ENCODE assay signal across 21 cellular contexts in the genomic region with DNA sequence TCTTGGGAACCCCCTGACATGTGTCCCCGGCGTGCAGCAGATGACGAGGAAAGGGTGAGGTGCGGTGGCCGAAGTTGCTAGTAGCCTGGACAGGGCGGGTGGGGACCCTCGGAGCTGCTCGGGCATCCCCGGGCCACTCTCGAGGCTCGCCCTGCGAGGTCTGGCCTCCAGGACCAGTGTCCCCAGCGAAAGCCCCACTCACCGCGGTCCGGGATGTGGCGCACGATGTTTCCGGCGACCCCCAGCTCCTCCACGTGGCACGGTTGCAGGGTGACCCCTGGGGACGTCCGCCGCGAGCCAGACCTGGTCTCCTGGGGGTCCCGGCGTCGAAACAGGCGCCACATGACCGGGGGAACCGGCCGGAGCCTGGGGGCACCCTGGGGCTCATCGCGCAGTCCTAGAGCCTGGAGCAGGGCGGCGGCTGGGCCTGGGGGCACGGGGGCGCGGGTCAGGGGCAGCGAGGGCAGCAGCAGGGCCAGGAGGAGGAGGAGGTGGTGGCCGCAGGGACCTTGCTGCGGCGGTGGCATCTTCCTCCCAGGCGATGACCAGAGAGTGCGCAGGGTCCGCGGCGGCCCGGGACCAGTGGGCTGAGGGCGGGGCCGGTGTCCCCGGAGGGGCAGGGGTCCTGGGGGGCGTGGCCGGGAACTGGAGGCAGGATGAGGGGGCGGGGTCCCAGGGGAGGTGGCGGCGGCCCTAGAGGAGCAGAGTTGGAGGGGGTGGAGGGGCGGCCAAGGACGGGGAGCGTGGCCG. TPM values are rescaled to one million over a fixed set of nuclear protein-coding genes. Genes with fewer than 3 reads are reported as not detected.
DNase-seq lines count a peak whose midpoint lies in the region; ATAC-seq and TF ChIP-seq lines count a peak whose summit lies in the region.
"Had no signal": no experiment of that assay in that cellular context is flagged by ENCODE, and none has a peak within 500 bp of the region (broad histone marks: within the 10 kb centered on the region; RNA-seq: fewer than 3 reads in every experiment).

No MANE protein-coding gene starts in this region.

- H3F3A ChIP-seq in GM23338 (replicated peaks; ENCODE audit: low read depth): peaks cover 26% of the 10 kb centered on the region

- no peak for TF ChIP-seq CTCF in GM23338 (conservative IDR thresholded peaks at IDR 0.05; ENCODE audit: low read depth in 2 of 2)
- TF ChIP-seq CTCF in WTC11 (IDR thresholded peaks at IDR 0.05): no peak
- TF ChIP-seq CTCF in spleen (IDR thresholded peaks at IDR 0.05 in 8 of 11, conservative IDR thresholded peaks at IDR 0.05 in 3 of 11): no peak
- TF ChIP-seq CTCF in sigmoid colon (IDR thresholded peaks at IDR 0.05): no peak

- ATAC-seq in GM23338 (peak; percentile 47), WTC11 (peak; percentile 62)

- H3K4me3 Mint-ChIP-seq in GM23338: no peak overlapping the region; the same call in 2 of the 3 replicates
- no peak overlapping the region for H3K4me3 Mint-ChIP-seq in WTC11
- H3K4me3 Mint-ChIP-seq: HFFc6 had no signal

- CTCF ChIA-PET in WTC11 (lab: Charles Lee): interaction anchor here (1.3 to 1.5 kb wide), 3 partner anchors 23 to 97 kb away, joined by 3 to 9 read pairs (median 9); partner anchors contain the start of gene CERS1

- no peaks in the 10 kb centered on the region for H3K79me2 ChIP-seq in GM23338 (replicated peaks; ENCODE audit: insufficient read depth)

- TF ChIP-seq POLR2A in spleen (IDR thresholded peaks at IDR 0.05) (no peak), sigmoid colon (IDR thresholded peaks at IDR 0.05) (no peak)

- H3K36me3 Mint-ChIP-seq in GM23338 (ENCODE audit: low read depth): peaks cover 27% of the 10 kb centered on the region
- peaks cover 8% of the 10 kb centered on the region; the same call in 1 of the 2 replicates for H3K36me3 Mint-ChIP-seq in WTC11

- DNase-seq in GM23338 (ENCODE audit: low spot score): peak; percentile 88
- peak; percentile 83 for DNase-seq in WTC11 (ENCODE audit: low spot score)
- peak; percentile 81 for DNase-seq in iPS-NIHi11 (ENCODE audit: low spot score)
- peak; percentile 74 for DNase-seq in spleen
- DNase-seq in hypothalamus (lab: John Stamatoyannopoulos, UW): no peak
- no peak for DNase-seq in sigmoid colon
- no peak for DNase-seq in amygdala (lab: John Stamatoyannopoulos, UW)
- DNase-seq: ACHN; AML-193; CD4-positive, alpha-beta T cell; DMS79; GM23248; HFFc6; MV-4-11; NCI-H1417 treated with DMSO at 0.1 percent for 48 hours; NCI-H2029; NCI-H2171; NCI-H446; NCI-H69; SIG-M5 had no signal

- H3K36me3 ChIP-seq in GM23338 (ENCODE audit: insufficient read depth) (no peaks in the 10 kb centered on the region), spleen (peaks cover 9 to 38% (median 35%) of the 10 kb centered on the region in 6 donors), sigmoid colon (peaks cover 10 to 33% (median 30%) of the 10 kb centered on the region in 4 donors)

- no peaks in the 10 kb centered on the region; the same call in 1 of the 3 replicates for H3K9me3 Mint-ChIP-seq in GM23338
- no peaks in the 10 kb centered on the region for H3K9me3 Mint-ChIP-seq in WTC11
- H3K9me3 Mint-ChIP-seq: CD4-positive, alpha-beta T cell; HFFc6 had no signal

- peaks cover 5% of the 10 kb centered on the region; the same call in 1 of the 2 replicates for H3K4me1 ChIP-seq in GM23338 (ENCODE audit: insufficient read depth)
- peaks cover 10 to 47% (median 33%) of the 10 kb centered on the region in 6 donors for H3K4me1 ChIP-seq in spleen
- H3K4me1 ChIP-seq in sigmoid colon: peaks cover 0 to 24% (median 19%) of the 10 kb centered on the region in 4 donors

- peak overlapping the region; percentile 57 for H3K4me3 ChIP-seq in GM23338
- peak overlapping the region in 1 of 8 donors; percentile 35 for H3K4me3 ChIP-seq in spleen
- no peak overlapping the region for H3K4me3 ChIP-seq in sigmoid colon
- H3K4me3 ChIP-seq: GM23248 had no signal

- H3K27me3 ChIP-seq in GM23338 (ENCODE audit: insufficient read depth): peaks cover 33% of the 10 kb centered on the region
- peaks cover 0 to 24% (median 13%) of the 10 kb centered on the region in 7 donors for H3K27me3 ChIP-seq in spleen (replicated peaks in 1 of 7)
- peaks cover 14 to 31% (median 16%) of the 10 kb centered on the region in 3 donors for H3K27me3 ChIP-seq in sigmoid colon

- no peak overlapping the region for H3K27ac Mint-ChIP-seq in GM23338
- no peak overlapping the region for H3K27ac Mint-ChIP-seq in WTC11
- H3K27ac Mint-ChIP-seq: CD4-positive, alpha-beta T cell had no signal

- H3K4me1 Mint-ChIP-seq in GM23338 (peaks cover 9% of the 10 kb centered on the region; the same call in 2 of the 3 replicates), WTC11 (peaks cover 14% of the 10 kb centered on the region)

- H3K27ac ChIP-seq in GM23338 (ENCODE audit: low read depth): no peak overlapping the region
- no peak overlapping the region for H3K27ac ChIP-seq in spleen
- no peak overlapping the region for H3K27ac ChIP-seq in sigmoid colon
- H3K27ac ChIP-seq: GM23248 had no signal

- H2AFZ ChIP-seq in GM23338: no peak overlapping the region
- H2AFZ ChIP-seq: GM23248 had no signal

- 8 to 21% (median 11%) methylated on average over 26 to 62 of the region's 62 CpGs for WGBS in spleen, 5 donors
- 10 to 40% methylated on average over 62 of the region's 62 CpGs for WGBS in sigmoid colon, 2 donors

- H3K9me2 ChIP-seq in GM23338 (ENCODE audit: insufficient read depth): no peaks in the 10 kb centered on the region

- H4K20me1 ChIP-seq in GM23338 (replicated peaks; ENCODE audit: insufficient read depth): peaks cover 14% of the 10 kb centered on the region

- no peak for TF ChIP-seq EP300 in sigmoid colon (IDR thresholded peaks at IDR 0.05)

- H3K4me2 ChIP-seq in GM23338: peak overlapping the region; percentile 84

- POLR2A ChIA-PET in WTC11 (lab: Charles Lee): no interaction called here

- H3K9me3 ChIP-seq in spleen: no peaks in the 10 kb centered on the region
- no peaks in the 10 kb centered on the region for H3K9me3 ChIP-seq in sigmoid colon

- intact Hi-C loops in spleen (cut with DNase I; ENCODE audit: low total_unique reads): no loop called here
- intact Hi-C loops in sigmoid colon (cut with DNase I): no loop called here

- H3K27me3 Mint-ChIP-seq in GM23338 (ENCODE audit: insufficient read depth, low read depth, poor library complexity) (peaks cover 29% of the 10 kb centered on the region), WTC11 (ENCODE audit: low read depth) (peaks cover 26% of the 10 kb centered on the region)

TF ChIP-seq in GM23338, 12 proteins besides CTCF, POLR2A, EP300 and RAD21:
- TF ChIP-seq STAT1 (IDR thresholded peaks at IDR 0.05; ENCODE audit: unreplicated experiment): no peak
- no peak for TF ChIP-seq NANOG (IDR thresholded peaks at IDR 0.05; ENCODE audit: borderline replicate concordance)
- TF ChIP-seq EZH2phosphoT487 (IDR thresholded peaks at IDR 0.05; ENCODE audit: unreplicated experiment): no peak
- TF ChIP-seq ZNF114 (CRISPR knock-in tag; IDR thresholded peaks at IDR 0.05): no peak
TF ChIP-seq in GM23338: peak in this region for 0.

TF ChIP-seq in WTC11, 78 proteins besides CTCF, POLR2A, EP300 and RAD21:
- TF ChIP-seq, protein P1, sequence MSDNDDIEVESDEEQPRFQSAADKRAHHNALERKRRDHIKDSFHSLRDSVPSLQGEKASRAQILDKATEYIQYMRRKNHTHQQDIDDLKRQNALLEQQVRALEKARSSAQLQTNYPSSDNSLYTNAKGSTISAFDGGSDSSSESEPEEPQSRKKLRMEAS (CRISPR knock-in tag; IDR thresholded peaks at IDR 0.05): 0 out of 2 replicates have a peak, but pooled peaks have one; percentile 32
- TF ChIP-seq FOXP4 (CRISPR knock-in tag; IDR thresholded peaks at IDR 0.05) (no peak), FOXK1 (CRISPR knock-in tag; IDR thresholded peaks at IDR 0.05) (no peak)

RNA-seq across cellular contexts. Expression of gene CERS1, which starts 26.0 kb away (rescaled TPM):
- total RNA-seq in GM23338 (2014; rRNA removed; shearing (Covaris generic)): 11.1 and 11.7 TPM in 2 replicates
- 12.2 and 15.9 TPM in 2 replicates for polyA plus RNA-seq in GM23338 (2016; fragmentation: Nextera tagmentation; extraction: Ambion mirVana)
- total RNA-seq in WTC11 (2021): 14.7 to 24.5 TPM (median 22.6 TPM) in 3 replicates
- total RNA-seq in spleen: under 1 TPM in 4 of 7 donors, not detected in 3; 0.16 to 0.50 (median 0.40) TPM
- polyA plus RNA-seq in spleen: under 1 TPM in 2 of 3 donors, not detected in 1; 0.06 to 0.45 TPM
- 1 to 10 TPM in 2 of 4 donors, under 1 TPM in 2; 0.36 to 3.6 (median 1.1) TPM for total RNA-seq in sigmoid colon
- under 1 TPM in 1 of 3 donors, not detected in 2; 0.70 TPM for polyA plus RNA-seq in sigmoid colon
- total RNA-seq: CD4-positive, alpha-beta T cell; HT-29 had no signal

RNA-seq across cellular contexts. Expression of gene UPF1, which starts 38.2 kb away (rescaled TPM):
- 81.9 and 138 TPM in 2 replicates for total RNA-seq in GM23338 (2014; rRNA removed; shearing (Covaris generic))
- polyA plus RNA-seq in GM23338 (2016; fragmentation: Nextera tagmentation; extraction: Ambion mirVana) (13.8 and 14.3 TPM in 2 replicates), spleen (10 to 100 TPM; 31.2 to 63.5 (median 34.8) TPM), sigmoid colon (10 to 100 TPM; 27.6 to 62.1 (median 31.4) TPM)
- total RNA-seq in WTC11 (2021) (77.3 to 82.5 TPM (median 81.9 TPM) in 3 replicates), spleen (100 to 1,000 TPM in 1 of 7 donors, 10 to 100 TPM in 6; 81.3 to 161 (median 87.7) TPM), sigmoid colon (10 to 100 TPM; 48.4 to 55.3 (median 49.0) TPM)

RNA-seq across cellular contexts. Expression of gene COPE, which starts 49.2 kb away (rescaled TPM):
- 235 and 263 TPM in 2 replicates for total RNA-seq in GM23338 (2014; rRNA removed; shearing (Covaris generic))
- polyA plus RNA-seq in GM23338 (2016; fragmentation: Nextera tagmentation; extraction: Ambion mirVana) (263 and 269 TPM in 2 replicates), spleen (100 to 1,000 TPM; 164 to 248 (median 196) TPM), sigmoid colon (100 to 1,000 TPM; 269 to 346 (median 280) TPM)
- total RNA-seq in WTC11 (2021) (224 to 240 TPM (median 228 TPM) in 3 replicates), spleen (100 to 1,000 TPM; 135 to 261 (median 158) TPM), sigmoid colon (100 to 1,000 TPM; 130 to 198 (median 157) TPM)

RNA-seq across cellular contexts. Expression of gene DDX49, which starts 49.6 kb away (rescaled TPM):
- total RNA-seq in GM23338 (2014; rRNA removed; shearing (Covaris generic)): 49.6 and 75.3 TPM in 2 replicates
- 40.2 and 44.2 TPM in 2 replicates for polyA plus RNA-seq in GM23338 (2016; fragmentation: Nextera tagmentation; extraction: Ambion mirVana)
- total RNA-seq in WTC11 (2021): 30.1 to 47.9 TPM (median 36.4 TPM) in 3 replicates
- 10 to 100 TPM; 31.0 to 42.6 (median 34.8) TPM for total RNA-seq in spleen
- 10 to 100 TPM; 37.4 to 48.0 (median 38.7) TPM for polyA plus RNA-seq in spleen
- 10 to 100 TPM; 32.7 to 39.6 (median 38.4) TPM for total RNA-seq in sigmoid colon
- 10 to 100 TPM; 35.4 to 51.1 (median 46.1) TPM for polyA plus RNA-seq in sigmoid colon

Comparison
In these comparisons a context has a peak if more than half of its experiments do, and no peak if none do; other contexts are left out.
1. DNase-seq: peak in GM23338 (single experiment), WTC11 (single experiment), iPS-NIHi11 (single experiment) and spleen (single experiment); none in hypothalamus (0 of 51), sigmoid colon (single experiment) and amygdala (0 of 56).